23 cellular contexts compared by ENCODE assay signal in genomic region chr7:28318126-28318762, GRCh38.
"Had no signal": no experiment of that assay in that cellular context is flagged by ENCODE, and none has a peak within 500 bp of the region (broad histone marks: within the 10 kb centered on the region; RNA-seq: fewer than 3 reads in every experiment).

No MANE protein-coding gene starts in this region.

- H3K4me1 ChIP-seq: tibial artery, upper lobe of right lung had no signal

- H3K27ac Mint-ChIP-seq: activated B cell treated with CpG ODN at 0.5 μM for 24 hours; activated naive CD4-positive, alpha-beta T cell treated with anti-CD3 and anti-CD28 coated beads, Interleukin-2, amount 50 U/mL, for 72 hours; activated T-helper 2 cell treated with anti-CD3 and anti-CD28 coated beads, Interferon-gamma antibody, Interleukin-2, Interleukin-4, amounts not matched to agents 10 μg/mL and 5 μg/mL and 100 μg/mL, durations not matched to agents 14 hours and 24 hours and 36 hours; progenitor cell of endocrine pancreas; stimulated activated memory B cell treated with anti-CD40 and anti-IgM and Interleukin-4, amounts not matched to agents 10 μg/mL and 1 μg/mL and 100 μg/mL, for 72 hours; T-helper 2 cell treated with Interferon-gamma antibody and Interleukin-4, amounts not matched to agents 5 μg/mL and 100 μg/mL, for 36 hours had no signal

- H3K4me1 Mint-ChIP-seq: activated B cell treated with CpG ODN at 0.5 μM for 24 hours; stimulated activated memory B cell treated with anti-CD40 and anti-IgM and Interleukin-4, amounts not matched to agents 10 μg/mL and 1 μg/mL and 100 μg/mL, for 72 hours had no signal

- ATAC-seq: gastrocnemius medialis; left ventricle myocardium superior; sciatic nerve; stimulated activated memory B cell treated with anti-CD40 and anti-IgM and Interleukin-4, amounts not matched to agents 10 μg/mL and 1 μg/mL and 100 μg/mL, for 72 hours; upper lobe of right lung had no signal

- H3K27ac ChIP-seq: epithelial cell of prostate, esophagus squamous epithelium, gastrocnemius medialis, ovary, suprapubic skin, tibial artery, upper lobe of right lung had no signal

- FAIRE-seq: colon, endometrium, small intestine had no signal

- H3K36me3 ChIP-seq: esophagus squamous epithelium, gastrocnemius medialis, ovary, suprapubic skin, tibial artery, upper lobe of right lung had no signal

- H3K36me3 Mint-ChIP-seq: stimulated activated memory B cell treated with anti-CD40 and anti-IgM and Interleukin-4, amounts not matched to agents 10 μg/mL and 1 μg/mL and 100 μg/mL, for 72 hours had no signal

- H3K9me3 ChIP-seq: esophagus squamous epithelium, gastrocnemius medialis, ovary, suprapubic skin, tibial artery, upper lobe of right lung had no signal

- H3K9me3 Mint-ChIP-seq: activated B cell treated with CpG ODN at 0.5 μM for 24 hours; activated naive CD4-positive, alpha-beta T cell treated with anti-CD3 and anti-CD28 coated beads, Interleukin-2, amount 50 U/mL, for 72 hours; activated T-helper 2 cell treated with anti-CD3 and anti-CD28 coated beads, Interferon-gamma antibody, Interleukin-2, Interleukin-4, amounts not matched to agents 10 μg/mL and 5 μg/mL and 100 μg/mL, durations not matched to agents 14 hours and 24 hours and 36 hours; stimulated activated memory B cell treated with anti-CD40 and anti-IgM and Interleukin-4, amounts not matched to agents 10 μg/mL and 1 μg/mL and 100 μg/mL, for 72 hours; T-helper 2 cell treated with Interferon-gamma antibody and Interleukin-4, amounts not matched to agents 5 μg/mL and 100 μg/mL, for 36 hours had no signal

- H3K4me3 Mint-ChIP-seq: activated B cell treated with CpG ODN at 0.5 μM for 24 hours; stimulated activated memory B cell treated with anti-CD40 and anti-IgM and Interleukin-4, amounts not matched to agents 10 μg/mL and 1 μg/mL and 100 μg/mL, for 72 hours; T-helper 2 cell treated with Interferon-gamma antibody and Interleukin-4, amounts not matched to agents 5 μg/mL and 100 μg/mL, for 36 hours had no signal

- DNase-seq: activated B cell treated with CpG ODN at 0.5 μM for 24 hours; effector CD8-positive, alpha-beta T cell; esophagus squamous epithelium; gastrocnemius medialis; glutamatergic neuron; islet precursor cell; left ventricle myocardium superior; ovary; small intestine; stimulated activated CD4-positive, alpha-beta T cell treated with anti-CD3 and anti-CD28 coated beads, Interleukin-4, amount 100 ng/mL, for 24 hours; T-helper 1 cell; tibial artery; upper lobe of right lung had no signal

- H3K27me3 ChIP-seq: esophagus squamous epithelium, ovary, suprapubic skin had no signal

- H3K4me3 ChIP-seq: esophagus squamous epithelium, gastrocnemius medialis, ovary, suprapubic skin, tibial artery, upper lobe of right lung had no signal
